8 cellular contexts compared by ENCODE assay signal in the genomic region with DNA sequence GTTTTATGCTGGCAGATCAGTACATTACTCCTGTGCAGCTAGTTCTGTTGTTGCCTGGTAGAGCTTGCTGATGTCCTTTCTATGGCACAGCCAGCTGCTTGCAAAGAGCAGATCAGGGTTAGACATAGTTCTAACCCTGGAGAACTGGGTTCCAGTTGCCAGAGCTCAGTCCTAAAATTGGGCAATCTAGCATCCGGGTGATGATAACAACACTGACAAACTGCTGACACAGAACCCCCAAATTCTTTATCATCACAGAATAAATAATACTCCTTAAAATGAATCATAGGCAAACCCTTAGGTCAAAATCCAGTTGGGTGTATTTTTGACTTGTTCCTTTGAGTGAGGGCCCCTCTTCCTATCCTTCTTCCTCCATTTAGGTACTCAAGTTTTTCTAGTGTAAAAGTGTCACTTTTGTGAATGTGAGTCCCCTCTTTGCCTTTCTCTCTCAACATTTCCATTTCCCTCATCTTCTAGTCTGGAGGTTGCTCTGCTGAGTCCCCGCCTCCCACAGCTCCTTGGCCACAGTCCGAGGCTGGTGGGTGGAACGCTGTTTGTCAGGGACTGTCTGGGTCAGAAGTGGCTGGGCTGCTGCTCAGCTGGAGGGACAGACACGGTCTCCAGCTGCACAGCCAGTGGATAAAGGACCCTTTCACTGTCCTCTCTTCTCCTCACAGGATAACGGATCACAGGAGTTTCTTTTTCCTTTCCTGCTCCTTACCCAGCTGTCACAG.
DNase-seq lines count a peak whose midpoint lies in the region; ATAC-seq and TF ChIP-seq lines count a peak whose summit lies in the region.

No MANE protein-coding gene starts in this region.

- POLR2A ChIA-PET in WTC11 (lab: Charles Lee): no interaction called here
- POLR2A ChIA-PET in activated CD4-positive, alpha-beta memory T cell treated with anti-CD3 and anti-CD28 coated beads, Interleukin-2, amount 10 ng/mL, durations not matched to agents 7 days and 5 days (lab: Charles Lee): no interaction called here

- ATAC-seq in WTC11 (peak; percentile 76), omental fat pad (ENCODE audit: low FRiP score) (peak; percentile 77)
- no peak for ATAC-seq in stimulated activated effector memory CD8-positive, alpha-beta T cell treated with anti-CD3 and anti-CD28 coated beads, Interleukin-12 subunit alpha, Interleukin-12 subunit beta, amount 100 ng/mL, for 72 hours

- H3K9me3 Mint-ChIP-seq in WTC11: no peaks in the 10 kb centered on the region
- H3K9me3 Mint-ChIP-seq in glutamatergic neuron (ENCODE audit: unreplicated experiment): no peaks in the 10 kb centered on the region
- no peaks in the 10 kb centered on the region for H3K9me3 Mint-ChIP-seq in activated CD4-positive, alpha-beta memory T cell treated with anti-CD3 and anti-CD28 coated beads, Interleukin-2, amount 10 ng/mL, durations not matched to agents 7 days and 5 days
- H3K9me3 Mint-ChIP-seq in stimulated activated effector memory CD8-positive, alpha-beta T cell treated with anti-CD3 and anti-CD28 coated beads, Interleukin-12 subunit alpha, Interleukin-12 subunit beta, amount 100 ng/mL, for 72 hours: no peaks in the 10 kb centered on the region

- H3K36me3 Mint-ChIP-seq in WTC11: no peaks in the 10 kb centered on the region
- no peaks in the 10 kb centered on the region for H3K36me3 Mint-ChIP-seq in glutamatergic neuron (ENCODE audit: unreplicated experiment)
- H3K36me3 Mint-ChIP-seq in activated CD4-positive, alpha-beta memory T cell treated with anti-CD3 and anti-CD28 coated beads, Interleukin-2, amount 10 ng/mL, durations not matched to agents 7 days and 5 days (ENCODE audit: low read depth): no peaks in the 10 kb centered on the region
- no peaks in the 10 kb centered on the region for H3K36me3 Mint-ChIP-seq in stimulated activated effector memory CD8-positive, alpha-beta T cell treated with anti-CD3 and anti-CD28 coated beads, Interleukin-12 subunit alpha, Interleukin-12 subunit beta, amount 100 ng/mL, for 72 hours

- TF ChIP-seq CTCF in WTC11 (IDR thresholded peaks at IDR 0.05) (no peak), glutamatergic neuron (IDR thresholded peaks at IDR 0.05; ENCODE audit: partially characterized antibody, unreplicated experiment) (no peak), omental fat pad (IDR thresholded peaks at IDR 0.05) (no peak), GM13976 (IDR thresholded peaks at IDR 0.05; ENCODE audit: borderline replicate concordance, control extremely low read depth, extremely low read depth, insufficient read depth, missing control alignments) (no peak)

- DNase-seq in C1 segment of cervical spinal cord (lab: John Stamatoyannopoulos, UW) (peak in 12 of 14 donors; percentile 20 to 81 (median 52)), WTC11 (ENCODE audit: low spot score) (no peak), glutamatergic neuron (peak; percentile 43), omental fat pad (ENCODE audit: low spot score) (peak; percentile 32), GM13976 (ENCODE audit: low spot score) (no peak), COLO668 (lab: John Stamatoyannopoulos, UW; ENCODE audit: unreplicated experiment) (no peak)
- DNase-seq in activated CD4-positive, alpha-beta memory T cell treated with anti-CD3 and anti-CD28 coated beads, Interleukin-2, amount 10 ng/mL, durations not matched to agents 7 days and 5 days: no peak
- no peak for DNase-seq in stimulated activated effector memory CD8-positive, alpha-beta T cell treated with anti-CD3 and anti-CD28 coated beads, Interleukin-12 subunit alpha, Interleukin-12 subunit beta, amount 100 ng/mL, for 72 hours (ENCODE audit: low spot score in 2 of 2)

- H3K4me1 Mint-ChIP-seq in WTC11: peaks cover 15% of the 10 kb centered on the region
- H3K4me1 Mint-ChIP-seq in glutamatergic neuron (ENCODE audit: low read depth, unreplicated experiment): peaks cover 11% of the 10 kb centered on the region
- H3K4me1 Mint-ChIP-seq in activated CD4-positive, alpha-beta memory T cell treated with anti-CD3 and anti-CD28 coated beads, Interleukin-2, amount 10 ng/mL, durations not matched to agents 7 days and 5 days: peaks cover 8% of the 10 kb centered on the region
- H3K4me1 Mint-ChIP-seq in stimulated activated effector memory CD8-positive, alpha-beta T cell treated with anti-CD3 and anti-CD28 coated beads, Interleukin-12 subunit alpha, Interleukin-12 subunit beta, amount 100 ng/mL, for 72 hours: peaks cover 12% of the 10 kb centered on the region

- H3K27me3 Mint-ChIP-seq in WTC11 (ENCODE audit: low read depth) (no peaks in the 10 kb centered on the region), glutamatergic neuron (ENCODE audit: unreplicated experiment) (no peaks in the 10 kb centered on the region)
- no peaks in the 10 kb centered on the region for H3K27me3 Mint-ChIP-seq in activated CD4-positive, alpha-beta memory T cell treated with anti-CD3 and anti-CD28 coated beads, Interleukin-2, amount 10 ng/mL, durations not matched to agents 7 days and 5 days

- in situ Hi-C loops in GM13976 (cut with MboI; ENCODE audit: low sequenced_read_pairs, unreplicated experiment): no loop called here

- CTCF ChIA-PET in WTC11 (lab: Charles Lee): interaction anchor here (0.7 kb wide), 1 partner anchor 174 kb away, joined by 3 read pairs; no protein-coding TSS in a partner anchor
- CTCF ChIA-PET in activated CD4-positive, alpha-beta memory T cell treated with anti-CD3 and anti-CD28 coated beads, Interleukin-2, amount 10 ng/mL, durations not matched to agents 7 days and 5 days (lab: Charles Lee): no interaction called here

- H3K27ac Mint-ChIP-seq in WTC11 (no peak overlapping the region), glutamatergic neuron (ENCODE audit: unreplicated experiment) (peak overlapping the region; percentile 30)
- no peak overlapping the region for H3K27ac Mint-ChIP-seq in activated CD4-positive, alpha-beta memory T cell treated with anti-CD3 and anti-CD28 coated beads, Interleukin-2, amount 10 ng/mL, durations not matched to agents 7 days and 5 days
- H3K27ac Mint-ChIP-seq in stimulated activated effector memory CD8-positive, alpha-beta T cell treated with anti-CD3 and anti-CD28 coated beads, Interleukin-12 subunit alpha, Interleukin-12 subunit beta, amount 100 ng/mL, for 72 hours: no peak overlapping the region

- no peak overlapping the region for H3K4me3 Mint-ChIP-seq in WTC11
- H3K4me3 Mint-ChIP-seq in glutamatergic neuron (ENCODE audit: unreplicated experiment): peak overlapping the region; percentile 15
- no peak overlapping the region for H3K4me3 Mint-ChIP-seq in activated CD4-positive, alpha-beta memory T cell treated with anti-CD3 and anti-CD28 coated beads, Interleukin-2, amount 10 ng/mL, durations not matched to agents 7 days and 5 days
- H3K4me3 Mint-ChIP-seq in stimulated activated effector memory CD8-positive, alpha-beta T cell treated with anti-CD3 and anti-CD28 coated beads, Interleukin-12 subunit alpha, Interleukin-12 subunit beta, amount 100 ng/mL, for 72 hours: no peak overlapping the region

TF ChIP-seq in WTC11, 78 proteins besides CTCF, POLR2A, EP300 and RAD21:
- TF ChIP-seq NR2C2 (CRISPR knock-in tag; IDR thresholded peaks at IDR 0.05): no peak
- TF ChIP-seq ATF1 (CRISPR knock-in tag; IDR thresholded peaks at IDR 0.05): no peak
- no peak for TF ChIP-seq PRRX2 (CRISPR knock-in tag; IDR thresholded peaks at IDR 0.05)
- TF ChIP-seq FOXJ3 (CRISPR knock-in tag; IDR thresholded peaks at IDR 0.05; ENCODE audit: borderline replicate concordance): no peak
- no peak for TF ChIP-seq HMGA2 (CRISPR knock-in tag; IDR thresholded peaks at IDR 0.05)
- TF ChIP-seq, protein P1, sequence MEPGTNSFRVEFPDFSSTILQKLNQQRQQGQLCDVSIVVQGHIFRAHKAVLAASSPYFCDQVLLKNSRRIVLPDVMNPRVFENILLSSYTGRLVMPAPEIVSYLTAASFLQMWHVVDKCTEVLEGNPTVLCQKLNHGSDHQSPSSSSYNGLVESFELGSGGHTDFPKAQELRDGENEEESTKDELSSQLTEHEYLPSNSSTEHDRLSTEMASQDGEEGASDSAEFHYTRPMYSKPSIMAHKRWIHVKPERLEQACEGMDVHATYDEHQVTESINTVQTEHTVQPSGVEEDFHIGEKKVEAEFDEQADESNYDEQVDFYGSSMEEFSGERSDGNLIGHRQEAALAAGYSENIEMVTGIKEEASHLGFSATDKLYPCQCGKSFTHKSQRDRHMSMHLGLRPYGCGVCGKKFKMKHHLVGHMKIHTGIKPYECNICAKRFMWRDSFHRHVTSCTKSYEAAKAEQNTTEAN (CRISPR knock-in tag; IDR thresholded peaks at IDR 0.05): no peak
- TF ChIP-seq, protein P2, sequence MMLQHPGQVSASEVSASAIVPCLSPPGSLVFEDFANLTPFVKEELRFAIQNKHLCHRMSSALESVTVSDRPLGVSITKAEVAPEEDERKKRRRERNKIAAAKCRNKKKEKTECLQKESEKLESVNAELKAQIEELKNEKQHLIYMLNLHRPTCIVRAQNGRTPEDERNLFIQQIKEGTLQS (CRISPR knock-in tag; conservative IDR thresholded peaks at IDR 0.05): no peak
- TF ChIP-seq NR1H2 (CRISPR knock-in tag; IDR thresholded peaks at IDR 0.05): no peak
- TF ChIP-seq, protein P3, sequence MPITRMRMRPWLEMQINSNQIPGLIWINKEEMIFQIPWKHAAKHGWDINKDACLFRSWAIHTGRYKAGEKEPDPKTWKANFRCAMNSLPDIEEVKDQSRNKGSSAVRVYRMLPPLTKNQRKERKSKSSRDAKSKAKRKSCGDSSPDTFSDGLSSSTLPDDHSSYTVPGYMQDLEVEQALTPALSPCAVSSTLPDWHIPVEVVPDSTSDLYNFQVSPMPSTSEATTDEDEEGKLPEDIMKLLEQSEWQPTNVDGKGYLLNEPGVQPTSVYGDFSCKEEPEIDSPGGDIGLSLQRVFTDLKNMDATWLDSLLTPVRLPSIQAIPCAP (CRISPR knock-in tag; IDR thresholded peaks at IDR 0.05): no peak
- TF ChIP-seq, protein P4, sequence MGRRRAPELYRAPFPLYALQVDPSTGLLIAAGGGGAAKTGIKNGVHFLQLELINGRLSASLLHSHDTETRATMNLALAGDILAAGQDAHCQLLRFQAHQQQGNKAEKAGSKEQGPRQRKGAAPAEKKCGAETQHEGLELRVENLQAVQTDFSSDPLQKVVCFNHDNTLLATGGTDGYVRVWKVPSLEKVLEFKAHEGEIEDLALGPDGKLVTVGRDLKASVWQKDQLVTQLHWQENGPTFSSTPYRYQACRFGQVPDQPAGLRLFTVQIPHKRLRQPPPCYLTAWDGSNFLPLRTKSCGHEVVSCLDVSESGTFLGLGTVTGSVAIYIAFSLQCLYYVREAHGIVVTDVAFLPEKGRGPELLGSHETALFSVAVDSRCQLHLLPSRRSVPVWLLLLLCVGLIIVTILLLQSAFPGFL (CRISPR knock-in tag; IDR thresholded peaks at IDR 0.05; ENCODE audit: borderline replicate concordance): no peak

Comparison
In these comparisons a context has a peak if more than half of its experiments do, and no peak if none do; other contexts are left out.
1. DNase-seq: peak in C1 segment of cervical spinal cord (12 of 14), glutamatergic neuron (single experiment) and omental fat pad (single experiment); none in WTC11 (single experiment), GM13976 (single experiment), activated CD4-positive, alpha-beta memory T cell treated with anti-CD3 and anti-CD28 coated beads, Interleukin-2, amount 10 ng/mL, durations not matched to agents 7 days and 5 days (single experiment), stimulated activated effector memory CD8-positive, alpha-beta T cell treated with anti-CD3 and anti-CD28 coated beads, Interleukin-12 subunit alpha, Interleukin-12 subunit beta, amount 100 ng/mL, for 72 hours (0 of 2) and COLO668 (single experiment).